22 cellular contexts compared by ENCODE assay signal in genomic region chr4:81422591-81422990, GRCh38. TPM values are rescaled to one million over a fixed set of nuclear protein-coding genes. Genes with fewer than 3 reads are reported as not detected.
A peak's percentile ranks its signal among the peaks of the same experiment; 100 is the strongest.
DNase-seq lines count a peak whose midpoint lies in the region; ATAC-seq, FAIRE-seq and TF ChIP-seq lines count a peak whose summit lies in the region.
"Had no signal": no experiment of that assay in that cellular context is flagged by ENCODE, and none has a peak within 500 bp of the region (broad histone marks: within the 10 kb centered on the region; RNA-seq: fewer than 3 reads in every experiment).

No MANE protein-coding gene starts in this region.

- WGBS in IMR-90 (ENCODE audit: extremely low coverage in 2 of 2, insufficient read length in 1 of 2), 2 experiments: no CpG with 5 or more reads among the region's 1 CpG
- 93% methylated on average over 1 of the region's 1 CpG; no CpG with 5 or more reads in 1 of the 2 experiments for WGBS in H1 (ENCODE audit: extremely low coverage in 1 of 2, insufficient coverage in 1 of 2, insufficient read length in 1 of 2, insufficient replicate concordance in 2 of 2, low coverage in 1 of 2, low lambda C conversion rate in 2 of 2, missing lambda C conversion rate in 1 of 2), 2 experiments
- WGBS in suprapubic skin: 56% methylated on average over 1 of the region's 1 CpG

- no peak overlapping the region for H3K14ac ChIP-seq in IMR-90 (replicated peaks; ENCODE audit: low read depth, low read length)
- H3K14ac ChIP-seq in H1 (ENCODE audit: insufficient read length): no peak overlapping the region

- H2AK5ac ChIP-seq in IMR-90 (ENCODE audit: low read depth, low read length) (no peak overlapping the region), H1 (ENCODE audit: low read depth, low read length) (no peak overlapping the region)

- POLR2A ChIA-PET in IMR-90 (lab: Charles Lee; ENCODE audit: unreplicated experiment) (no interaction called here), H1 (lab: Charles Lee; ENCODE audit: partially characterized antibody) (no interaction called here)

- H2BK15ac ChIP-seq in IMR-90 (ENCODE audit: low read depth, low read length) (no peak overlapping the region), H1 (ENCODE audit: low read length) (no peak overlapping the region)

- no peak overlapping the region for H4K5ac ChIP-seq in IMR-90 (ENCODE audit: low read depth, low read length)
- no peak overlapping the region for H4K5ac ChIP-seq in H1 (ENCODE audit: insufficient read length, low read depth, low read length)

- H4K20me1 ChIP-seq in IMR-90 (ENCODE audit: insufficient read depth, low read length) (no peaks in the 10 kb centered on the region), H1 (replicated peaks in 1 of 2; ENCODE audit: control insufficient read depth in 1 of 2, insufficient read depth in 2 of 2, low read length in 2 of 2) (no peaks in the 10 kb centered on the region)

- H2BK120ac ChIP-seq in IMR-90 (ENCODE audit: low read depth, low read length): no peak overlapping the region
- peak overlapping the region; percentile 10 for H2BK120ac ChIP-seq in H1 (replicated peaks; ENCODE audit: low read depth, low read length)

- H3K27me3 ChIP-seq in IMR-90 (ENCODE audit: control insufficient read depth, insufficient read depth, low read length) (no peaks in the 10 kb centered on the region), H1 (replicated peaks in 1 of 4; ENCODE audit: control insufficient read depth in 3 of 4, extremely low read depth in 1 of 4, insufficient read depth in 3 of 4, low read length in 3 of 4) (no peaks in the 10 kb centered on the region), suprapubic skin (no peaks in the 10 kb centered on the region)
- H3K27me3 ChIP-seq: esophagus muscularis mucosa had no signal

- in situ Hi-C loops in IMR-90 (cut with MboI; ENCODE audit: low sequenced_read_pairs): no loop called here

- no peak overlapping the region for H3K4me2 ChIP-seq in IMR-90 (ENCODE audit: low read depth, low read length)
- no peak overlapping the region for H3K4me2 ChIP-seq in H1 (ENCODE audit: insufficient read depth in 1 of 2, low read depth in 2 of 2, low read length in 2 of 2)

- DNase-seq in GM20000 (ENCODE audit: low spot score) (peak; percentile 10), IMR-90 (no peak), H1 (ENCODE audit: low read depth in 1 of 2, low spot score in 2 of 2) (no peak), suprapubic skin (ENCODE audit: low spot score in 2 of 2) (no peak), NCI-H2171 treated with DMSO at 0.1 percent for 48 hours (lab: John Stamatoyannopoulos, UW) (no peak)
- DNase-seq in activated naive CD4-positive, alpha-beta T cell treated with anti-CD3 and anti-CD28 coated beads, Interleukin-2, amount 50 U/mL, for 16 hours: no peak
- DNase-seq: activated CD4-positive, alpha-beta T cell treated with anti-CD3 and anti-CD28 coated beads, Interleukin-2, amount 50 U/mL, for 48 hours; activated gamma-delta T cell; CD4-positive, alpha-beta T cell; DMS 273 treated with DMSO at 0.1 percent for 48 hours; left colon; mesenchymal stem cell; naive B cell; NCI-H1048; NCI-H226; nucleus accumbens had no signal

- H2AFZ ChIP-seq in IMR-90 (replicated peaks; ENCODE audit: low read length, poor library complexity) (no peak overlapping the region), H1 (ENCODE audit: low read length) (no peak overlapping the region)

- H4K8ac ChIP-seq in IMR-90 (ENCODE audit: low read depth in 2 of 2, low read length in 2 of 2) (no peak overlapping the region), H1 (ENCODE audit: extremely low read depth, insufficient read depth, low read length) (no peak overlapping the region)

- ATAC-seq in IMR-90 (ENCODE audit: low read depth) (no peak), GM18873 (IDR thresholded peaks at IDR 0.05; ENCODE audit: low FRiP score, unreplicated experiment) (no peak)

- CTCF ChIA-PET in IMR-90 (lab: Yijun Ruan, JAX): interaction anchor here (0.6 to 1.1 kb wide), 2 partner anchors 45 to 199 kb away, joined by 3 to 4 read pairs; no protein-coding TSS in a partner anchor
- CTCF ChIA-PET in H1 (lab: Charles Lee; ENCODE audit: partially characterized antibody): no interaction called here

- dilution Hi-C loops in IMR-90 (cut with HindIII; ENCODE audit: low sequenced_read_pairs, unreplicated experiment): loop anchor here (25.0 kb wide), 1 partner anchor 415 kb away; no protein-coding TSS in a partner anchor

- H3K4ac ChIP-seq in IMR-90 (ENCODE audit: low read depth, low read length) (no peak overlapping the region), H1 (replicated peaks; ENCODE audit: insufficient read length, low read depth, low read length) (no peak overlapping the region)

- intact Hi-C loops in IMR-90 (cut with micrococcal nuclease): no loop called here

- H3K56ac ChIP-seq in IMR-90 (ENCODE audit: extremely low read depth, insufficient read depth, low read length) (no peak overlapping the region), H1 (replicated peaks; ENCODE audit: insufficient read length, low read depth, low read length) (no peak overlapping the region)

- no peak for TF ChIP-seq CTCF in GM20000 (IDR thresholded peaks at IDR 0.05; ENCODE audit: extremely low read depth, missing control alignments)
- TF ChIP-seq CTCF in IMR-90 (conservative IDR thresholded peaks at IDR 0.05; ENCODE audit: low read depth, low read length): no peak
- no peak for TF ChIP-seq CTCF in H1 (IDR thresholded peaks at IDR 0.05; ENCODE audit: control extremely low read depth in 1 of 3, insufficient read depth in 1 of 3, low read depth in 1 of 3, low read length in 3 of 3)
- no peak for TF ChIP-seq CTCF in suprapubic skin (IDR thresholded peaks at IDR 0.05)

- no peak for TF ChIP-seq RAD21 in IMR-90 (IDR thresholded peaks at IDR 0.05; ENCODE audit: low read length)
- no peak for TF ChIP-seq RAD21 in H1 (IDR thresholded peaks at IDR 0.05 in 1 of 2, conservative IDR thresholded peaks at IDR 0.05 in 1 of 2; ENCODE audit: low read depth in 2 of 2, low read length in 2 of 2)

- TF ChIP-seq EP300 in H1 (IDR thresholded peaks at IDR 0.05; ENCODE audit: borderline replicate concordance in 1 of 2, low read depth in 2 of 2, low read length in 2 of 2) (no peak), suprapubic skin (IDR thresholded peaks at IDR 0.05) (no peak)

- no peak overlapping the region for H2AK9ac ChIP-seq in IMR-90 (replicated peaks; ENCODE audit: low read depth, low read length, poor library complexity)

- H3K23ac ChIP-seq in IMR-90 (ENCODE audit: low read depth, low read length): no peak overlapping the region
- H3K23ac ChIP-seq in H1 (ENCODE audit: insufficient read length): no peak overlapping the region

- H3K18ac ChIP-seq in IMR-90 (ENCODE audit: low read depth, low read length) (peak overlapping the region; percentile 51; the same call in 1 of the 2 replicates), H1 (ENCODE audit: extremely low read depth, low read length) (0 out of 2 replicates have a peak overlapping the region, but pooled peaks have one; percentile 3)

- H3K4me3 ChIP-seq in IMR-90 (ENCODE audit: insufficient read depth, low read depth, low read length) (no peak overlapping the region), H1 (ENCODE audit: extremely low read depth in 1 of 4, insufficient read depth in 2 of 4, low read depth in 3 of 4, low read length in 4 of 4) (no peak overlapping the region), suprapubic skin (no peak overlapping the region)
- H3K4me3 ChIP-seq: coronary artery, esophagus muscularis mucosa, skin epidermis, thoracic aorta had no signal

- H3K9me3 ChIP-seq in IMR-90 (ENCODE audit: control insufficient read depth, insufficient read depth, low read length): no peaks in the 10 kb centered on the region
- H3K9me3 ChIP-seq in H1 (ENCODE audit: insufficient read depth in 2 of 2, low read depth in 1 of 2, low read length in 1 of 2): no peaks in the 10 kb centered on the region
- H3K9me3 ChIP-seq in suprapubic skin: no peaks in the 10 kb centered on the region
- H3K9me3 ChIP-seq: esophagus muscularis mucosa, thoracic aorta had no signal

- H3K4me1 ChIP-seq in IMR-90 (ENCODE audit: control insufficient read depth, insufficient read depth, low read length): peaks cover 18% of the 10 kb centered on the region
- peaks cover 4 to 20% (median 17%) of the 10 kb centered on the region in 4 experiments for H3K4me1 ChIP-seq in H1 (replicated peaks in 1 of 4; ENCODE audit: control insufficient read depth in 3 of 4, insufficient read depth in 4 of 4, low read length in 3 of 4)
- peaks cover 47% of the 10 kb centered on the region for H3K4me1 ChIP-seq in suprapubic skin

- H3K27ac ChIP-seq in IMR-90 (ENCODE audit: insufficient read depth, low read length) (no peak overlapping the region), H1 (ENCODE audit: low read depth, low read length) (no peak overlapping the region), suprapubic skin (peak overlapping the region; percentile 78)
- H3K27ac ChIP-seq: coronary artery, esophagus muscularis mucosa, thoracic aorta had no signal

- no peak overlapping the region for H2BK12ac ChIP-seq in H1 (ENCODE audit: low read depth, low read length)

- no peaks in the 10 kb centered on the region for H3K79me1 ChIP-seq in IMR-90 (ENCODE audit: low read depth in 1 of 2, low read length in 2 of 2)
- no peaks in the 10 kb centered on the region for H3K79me1 ChIP-seq in H1 (ENCODE audit: low read depth, low read length)

- H3K79me2 ChIP-seq in H1 (ENCODE audit: control insufficient read depth in 1 of 2, insufficient read depth in 2 of 2, low read length in 2 of 2): no peaks in the 10 kb centered on the region

- no peak overlapping the region for H2BK5ac ChIP-seq in IMR-90 (ENCODE audit: low read depth, low read length, poor library complexity, severe bottlenecking)
- no peak overlapping the region; the same call in 1 of the 2 replicates for H2BK5ac ChIP-seq in H1 (ENCODE audit: low read depth, low read length)

- H4K91ac ChIP-seq in IMR-90 (ENCODE audit: insufficient read depth, low read depth, low read length): no peak overlapping the region
- H4K91ac ChIP-seq in H1 (replicated peaks; ENCODE audit: insufficient read length, low read length): no peak overlapping the region

- no peak overlapping the region; the same call in 1 of the 2 replicates for H2BK20ac ChIP-seq in IMR-90 (ENCODE audit: low read depth, low read length)
- H2BK20ac ChIP-seq in H1 (ENCODE audit: low read length): no peak overlapping the region

- no TSS peak for BruUV-seq in IMR-90 (replicated peaks; lab: Mats Ljungman, UMichigan)

- H3K36me3 ChIP-seq in IMR-90 (ENCODE audit: control insufficient read depth, insufficient read depth, low read length): no peaks in the 10 kb centered on the region
- H3K36me3 ChIP-seq in H1 (ENCODE audit: control insufficient read depth in 2 of 4, insufficient read depth in 4 of 4, low read length in 3 of 4): no peaks in the 10 kb centered on the region
- peaks cover 3% of the 10 kb centered on the region for H3K36me3 ChIP-seq in suprapubic skin
- H3K36me3 ChIP-seq: thoracic aorta had no signal

- H3K23me2 ChIP-seq in H1 (ENCODE audit: low read depth, low read length): no peaks in the 10 kb centered on the region; the same call in 1 of the 2 replicates

- H3K9ac ChIP-seq in IMR-90 (ENCODE audit: low read depth, low read length) (no peak overlapping the region), H1 (replicated peaks in 1 of 4; ENCODE audit: extremely low read depth in 1 of 4, low read depth in 3 of 4, low read length in 3 of 4) (no peak overlapping the region)

- TF ChIP-seq POLR2A in IMR-90 (IDR thresholded peaks at IDR 0.05; ENCODE audit: low read depth, low read length): no peak
- no peak for TF ChIP-seq POLR2A in H1 (IDR thresholded peaks at IDR 0.05; ENCODE audit: control extremely low read depth in 1 of 2, low read depth in 2 of 2, low read length in 2 of 2)
- no peak for TF ChIP-seq POLR2A in suprapubic skin (IDR thresholded peaks at IDR 0.05)

- H3K9me1 ChIP-seq in IMR-90 (ENCODE audit: insufficient read depth, low read length): no peaks in the 10 kb centered on the region; the same call in 1 of the 2 replicates

- no peak for FAIRE-seq in H1 (lab: Jason Lieb, UNC)
- FAIRE-seq: frontal cortex had no signal

RNA-seq across cellular contexts. Expression of gene RASGEF1B, which starts 49.1 kb away (rescaled TPM):
- total RNA-seq in IMR-90 (2012; rRNA removed) (0.28 and 0.36 TPM in 2 replicates), suprapubic skin (100 to 1,000 TPM in 1 of 4 donors, 10 to 100 TPM in 3; 32.4 to 106 (median 63.0) TPM)
- polyA plus RNA-seq in IMR-90 (2012; rRNA removed) (0.09 TPM in 2 replicates), H1 (2011; rRNA removed) (1.2 and 1.6 TPM in 2 replicates)
- polyA plus RNA-seq in IMR-90 (2012; cell fraction: cytosol; rRNA removed): 0.04 TPM in 1 of 2 replicates, not detected in the other
- polyA plus RNA-seq in IMR-90 (2012; cell fraction: nucleus; rRNA removed; ENCODE audit: low replicate concordance): 0.05 and 0.10 TPM in 2 replicates
- 4.6 and 4.7 TPM in 2 replicates for total RNA-seq in H1 (2021; fragmentation: NEBNext Ultra II Directional; extraction: Animal tissue kit (Norgen Biotek cat#: 25700))
- polyA plus RNA-seq in H1 (2011; cell fraction: cytosol; rRNA removed): 1.4 TPM
- polyA plus RNA-seq in H1 (2011; cell fraction: nucleus; rRNA removed): 3.3 TPM
- 2.1 to 3.4 TPM (median 2.5 TPM) in 4 replicates for polyA plus RNA-seq in H1 (2012, experiment 1 of 2)
- polyA plus RNA-seq in H1 (2012, experiment 2 of 2): 1.0 TPM
- 2.8 TPM for polyA plus RNA-seq in H1 (2013, experiment 1 of 2)
- 2.4 TPM for polyA plus RNA-seq in H1 (2013, experiment 2 of 2)
- polyA minus RNA-seq in H1 (2011; rRNA and poly(A)+ RNA removed): 6.9 and 7.9 TPM in 2 replicates
- 3.0 TPM for polyA minus RNA-seq in H1 (2011; cell fraction: cytosol; rRNA and poly(A)+ RNA removed)
- polyA minus RNA-seq in H1 (2011; cell fraction: nucleus; rRNA and poly(A)+ RNA removed): 13.1 TPM
